Comparison of ENCODE assay signal across 9 cellular contexts in the genomic region with DNA sequence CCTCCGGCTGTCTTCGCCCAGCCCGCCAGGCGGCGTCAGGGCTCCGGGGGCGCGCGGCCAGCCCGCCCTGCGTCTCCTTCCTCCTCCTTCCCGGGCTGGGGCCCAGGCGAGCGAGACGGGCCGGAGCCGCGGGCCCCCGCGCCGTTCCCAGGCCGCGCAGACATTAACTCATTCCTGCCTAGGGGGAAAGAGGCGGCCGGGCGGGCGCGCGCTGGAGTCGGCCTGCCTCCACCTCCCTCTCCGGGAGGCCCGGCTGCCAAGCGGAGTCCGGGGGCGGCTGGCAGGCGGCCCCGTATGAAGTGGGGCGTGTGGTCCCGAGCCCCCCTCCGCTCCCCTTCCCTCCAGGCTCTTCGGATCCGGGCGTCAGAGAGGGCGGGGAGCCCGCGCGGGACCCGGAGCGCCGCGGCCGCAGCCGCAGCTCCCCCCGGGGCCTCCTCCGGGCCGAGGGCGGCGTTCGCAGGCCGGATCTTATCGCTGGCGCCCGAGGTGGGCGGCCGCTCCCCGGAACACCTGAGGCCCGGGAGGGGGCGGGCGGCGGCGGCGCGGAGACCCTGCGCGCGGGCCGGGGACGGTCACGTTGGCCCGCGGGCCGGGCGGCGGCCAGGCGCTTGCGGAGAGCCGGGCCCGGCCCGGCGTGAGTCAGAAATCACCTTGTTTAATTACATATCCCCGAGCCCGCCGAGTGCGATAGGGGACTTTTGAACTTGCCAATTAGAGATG. TPM values are rescaled to one million over a fixed set of nuclear protein-coding genes. Genes with fewer than 3 reads are reported as not detected.
DNase-seq lines count a peak whose midpoint lies in the region; ATAC-seq and TF ChIP-seq lines count a peak whose summit lies in the region.
"Had no signal": no experiment of that assay in that cellular context is flagged by ENCODE, and none has a peak within 500 bp of the region (broad histone marks: within the 10 kb centered on the region; RNA-seq: fewer than 3 reads in every experiment).

No MANE protein-coding gene starts in this region.

- DNase-seq in AML-193 (lab: John Stamatoyannopoulos, UW) (peak; percentile 74 to 80), NCI-H2227 (lab: John Stamatoyannopoulos, UW; ENCODE audit: unreplicated experiment) (peak; percentile 88), cortex of kidney (lab: John Stamatoyannopoulos, UW) (peak; percentile 23)
- peak; percentile 85 for DNase-seq in activated CD4-positive, alpha-beta T cell treated with anti-CD3 and anti-CD28 coated beads, Interleukin-2, amount 10 ng/mL, durations not matched to agents 7 days and 5 days
- DNase-seq in stimulated activated CD4-positive, alpha-beta T cell treated with anti-CD3 and anti-CD28 coated beads, Interleukin-4, amount 100 ng/mL, for 24 hours, result peak; percentile 84

- peak; percentile 73 to 79 for TF ChIP-seq RAD21 in liver (IDR thresholded peaks at IDR 0.05)

- peak; percentile 77 for TF ChIP-seq CTCF in liver (IDR thresholded peaks at IDR 0.05; ENCODE audit: low read depth, low read length, missing input control)

- H3K36me3 Mint-ChIP-seq in activated CD4-positive, alpha-beta T cell treated with anti-CD3 and anti-CD28 coated beads, Interleukin-2, amount 10 ng/mL, durations not matched to agents 7 days and 5 days (ENCODE audit: low read depth), result no peaks in the 10 kb centered on the region

- ATAC-seq in GM18909 (IDR thresholded peaks at IDR 0.05; ENCODE audit: poor library complexity, unreplicated experiment) (peak; percentile 86), HG03139 (IDR thresholded peaks at IDR 0.05; ENCODE audit: unreplicated experiment) (peak; percentile 81)

- peaks cover 0 to 11% (median 6%) of the 10 kb centered on the region in 4 donors for H3K4me1 ChIP-seq in liver (ENCODE audit: control insufficient read depth in 4 of 4, insufficient read depth in 4 of 4, low read length in 3 of 4)

- peak overlapping the region; percentile 97 for H3K27ac Mint-ChIP-seq in activated CD4-positive, alpha-beta T cell treated with anti-CD3 and anti-CD28 coated beads, Interleukin-2, amount 10 ng/mL, durations not matched to agents 7 days and 5 days

- H3K4me1 Mint-ChIP-seq in activated CD4-positive, alpha-beta T cell treated with anti-CD3 and anti-CD28 coated beads, Interleukin-2, amount 10 ng/mL, durations not matched to agents 7 days and 5 days, result peaks cover 16% of the 10 kb centered on the region

- no peaks in the 10 kb centered on the region for H3K9me3 Mint-ChIP-seq in activated CD4-positive, alpha-beta T cell treated with anti-CD3 and anti-CD28 coated beads, Interleukin-2, amount 10 ng/mL, durations not matched to agents 7 days and 5 days

- H3K27me3 ChIP-seq in liver (ENCODE audit: control insufficient read depth in 4 of 4, insufficient read depth in 4 of 4, low read length in 3 of 4), result no peaks in the 10 kb centered on the region

- peak overlapping the region; percentile 49 to 89 (median 71) for H3K4me3 ChIP-seq in liver (ENCODE audit: low read depth in 1 of 3, low read length in 3 of 3)

- H3K4me3 Mint-ChIP-seq in activated CD4-positive, alpha-beta T cell treated with anti-CD3 and anti-CD28 coated beads, Interleukin-2, amount 10 ng/mL, durations not matched to agents 7 days and 5 days, result peak overlapping the region; percentile 77

- WGBS in liver, result under 1% methylated on average over 94 of the region's 94 CpGs

- H3K36me3 ChIP-seq in liver (ENCODE audit: control insufficient read depth in 4 of 4, insufficient read depth in 3 of 4, low read depth in 1 of 4, low read length in 3 of 4), result no peaks in the 10 kb centered on the region

- peak overlapping the region; percentile 56 to 58 for H3K9ac ChIP-seq in liver (ENCODE audit: low read depth in 1 of 2, low read length in 2 of 2)

- H3K27ac ChIP-seq in liver (ENCODE audit: low read depth in 1 of 2, low read length in 2 of 2), result peak overlapping the region; percentile 66 to 72

- CTCF ChIA-PET in activated CD4-positive, alpha-beta T cell treated with anti-CD3 and anti-CD28 coated beads, Interleukin-2, amount 10 ng/mL, durations not matched to agents 7 days and 5 days (lab: Charles Lee), result no interaction called here

- POLR2A ChIA-PET in activated CD4-positive, alpha-beta T cell treated with anti-CD3 and anti-CD28 coated beads, Interleukin-2, amount 10 ng/mL, durations not matched to agents 7 days and 5 days (lab: Charles Lee), result interaction anchor here (0.6 kb wide), 1 partner anchor 207 kb away, joined by 10 read pairs; no protein-coding TSS in a partner anchor

- no peaks in the 10 kb centered on the region for H3K27me3 Mint-ChIP-seq in activated CD4-positive, alpha-beta T cell treated with anti-CD3 and anti-CD28 coated beads, Interleukin-2, amount 10 ng/mL, durations not matched to agents 7 days and 5 days

- no peaks in the 10 kb centered on the region for H3K9me3 ChIP-seq in liver (ENCODE audit: control insufficient read depth in 4 of 4, low read length in 3 of 4)

TF ChIP-seq in liver, 16 proteins besides CTCF, POLR2A, EP300 and RAD21:
- TF ChIP-seq SP1 (IDR thresholded peaks at IDR 0.05) (no peak), EGR1 (IDR thresholded peaks at IDR 0.05; ENCODE audit: low read depth in 2 of 2) (no peak), FOXA2 (IDR thresholded peaks at IDR 0.05) (no peak), HNF4G (IDR thresholded peaks at IDR 0.05) (no peak), TAF1 (conservative IDR thresholded peaks at IDR 0.05) (no peak), YY1 (IDR thresholded peaks at IDR 0.05) (no peak), HNF4A (conservative IDR thresholded peaks at IDR 0.05) (no peak)
- TF ChIP-seq, protein P1, sequence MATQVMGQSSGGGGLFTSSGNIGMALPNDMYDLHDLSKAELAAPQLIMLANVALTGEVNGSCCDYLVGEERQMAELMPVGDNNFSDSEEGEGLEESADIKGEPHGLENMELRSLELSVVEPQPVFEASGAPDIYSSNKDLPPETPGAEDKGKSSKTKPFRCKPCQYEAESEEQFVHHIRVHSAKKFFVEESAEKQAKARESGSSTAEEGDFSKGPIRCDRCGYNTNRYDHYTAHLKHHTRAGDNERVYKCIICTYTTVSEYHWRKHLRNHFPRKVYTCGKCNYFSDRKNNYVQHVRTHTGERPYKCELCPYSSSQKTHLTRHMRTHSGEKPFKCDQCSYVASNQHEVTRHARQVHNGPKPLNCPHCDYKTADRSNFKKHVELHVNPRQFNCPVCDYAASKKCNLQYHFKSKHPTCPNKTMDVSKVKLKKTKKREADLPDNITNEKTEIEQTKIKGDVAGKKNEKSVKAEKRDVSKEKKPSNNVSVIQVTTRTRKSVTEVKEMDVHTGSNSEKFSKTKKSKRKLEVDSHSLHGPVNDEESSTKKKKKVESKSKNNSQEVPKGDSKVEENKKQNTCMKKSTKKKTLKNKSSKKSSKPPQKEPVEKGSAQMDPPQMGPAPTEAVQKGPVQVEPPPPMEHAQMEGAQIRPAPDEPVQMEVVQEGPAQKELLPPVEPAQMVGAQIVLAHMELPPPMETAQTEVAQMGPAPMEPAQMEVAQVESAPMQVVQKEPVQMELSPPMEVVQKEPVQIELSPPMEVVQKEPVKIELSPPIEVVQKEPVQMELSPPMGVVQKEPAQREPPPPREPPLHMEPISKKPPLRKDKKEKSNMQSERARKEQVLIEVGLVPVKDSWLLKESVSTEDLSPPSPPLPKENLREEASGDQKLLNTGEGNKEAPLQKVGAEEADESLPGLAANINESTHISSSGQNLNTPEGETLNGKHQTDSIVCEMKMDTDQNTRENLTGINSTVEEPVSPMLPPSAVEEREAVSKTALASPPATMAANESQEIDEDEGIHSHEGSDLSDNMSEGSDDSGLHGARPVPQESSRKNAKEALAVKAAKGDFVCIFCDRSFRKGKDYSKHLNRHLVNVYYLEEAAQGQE (IDR thresholded peaks at IDR 0.05), result no peak
- TF ChIP-seq, protein P2, sequence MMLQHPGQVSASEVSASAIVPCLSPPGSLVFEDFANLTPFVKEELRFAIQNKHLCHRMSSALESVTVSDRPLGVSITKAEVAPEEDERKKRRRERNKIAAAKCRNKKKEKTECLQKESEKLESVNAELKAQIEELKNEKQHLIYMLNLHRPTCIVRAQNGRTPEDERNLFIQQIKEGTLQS (IDR thresholded peaks at IDR 0.05), result no peak
- TF ChIP-seq, protein P3, sequence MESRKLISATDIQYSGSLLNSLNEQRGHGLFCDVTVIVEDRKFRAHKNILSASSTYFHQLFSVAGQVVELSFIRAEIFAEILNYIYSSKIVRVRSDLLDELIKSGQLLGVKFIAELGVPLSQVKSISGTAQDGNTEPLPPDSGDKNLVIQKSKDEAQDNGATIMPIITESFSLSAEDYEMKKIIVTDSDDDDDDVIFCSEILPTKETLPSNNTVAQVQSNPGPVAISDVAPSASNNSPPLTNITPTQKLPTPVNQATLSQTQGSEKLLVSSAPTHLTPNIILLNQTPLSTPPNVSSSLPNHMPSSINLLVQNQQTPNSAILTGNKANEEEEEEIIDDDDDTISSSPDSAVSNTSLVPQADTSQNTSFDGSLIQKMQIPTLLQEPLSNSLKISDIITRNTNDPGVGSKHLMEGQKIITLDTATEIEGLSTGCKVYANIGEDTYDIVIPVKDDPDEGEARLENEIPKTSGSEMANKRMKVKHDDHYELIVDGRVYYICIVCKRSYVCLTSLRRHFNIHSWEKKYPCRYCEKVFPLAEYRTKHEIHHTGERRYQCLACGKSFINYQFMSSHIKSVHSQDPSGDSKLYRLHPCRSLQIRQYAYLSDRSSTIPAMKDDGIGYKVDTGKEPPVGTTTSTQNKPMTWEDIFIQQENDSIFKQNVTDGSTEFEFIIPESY (IDR thresholded peaks at IDR 0.05), result no peak

RNA-seq across cellular contexts. Expression of a gene that starts 43.1 kb away (rescaled TPM):
- under 1 TPM; 0.05 to 0.10 TPM for total RNA-seq in activated CD4-positive, alpha-beta T cell treated with anti-CD3 and anti-CD28 coated beads, Interleukin-2, amount 10 ng/mL, durations not matched to agents 7 days and 5 days
- total RNA-seq in liver, result under 1 TPM; 0.09 to 0.42 TPM
- under 1 TPM in 1 of 2 donors, not detected in 1; 0.15 TPM for polyA plus RNA-seq in liver

RNA-seq across cellular contexts. Expression of a gene that starts 45.0 kb away (rescaled TPM):
- 10 to 100 TPM in 1 of 2 experiments, 1 to 10 TPM in 1; 8.9 to 11.7 TPM for total RNA-seq in activated CD4-positive, alpha-beta T cell treated with anti-CD3 and anti-CD28 coated beads, Interleukin-2, amount 10 ng/mL, durations not matched to agents 7 days and 5 days
- total RNA-seq in liver, result 10 to 100 TPM; 12.1 to 16.0 TPM
- polyA plus RNA-seq in liver, result 1 to 10 TPM; 2.2 to 5.7 TPM

RNA-seq across cellular contexts. Expression of a gene that starts 57.0 kb away (rescaled TPM):
- total RNA-seq in activated CD4-positive, alpha-beta T cell treated with anti-CD3 and anti-CD28 coated beads, Interleukin-2, amount 10 ng/mL, durations not matched to agents 7 days and 5 days, result not detected
- total RNA-seq in liver, result not detected
- polyA plus RNA-seq in liver, result not detected
- total RNA-seq: activated CD8-positive, alpha-beta memory T cell treated with anti-CD3 and anti-CD28 coated beads for 36 hours had no signal

Comparison
In these comparisons a context has a peak if more than half of its experiments do, and no peak if none do; other contexts are left out.
1. Peak in every context shown above with its lines: DNase-seq, ATAC-seq, H3K4me3 ChIP-seq and H3K27ac ChIP-seq.
2. DNase-seq: peak in every context shown above with its lines; median percentile 88 in NCI-H2227; 85 in activated CD4-positive, alpha-beta T cell treated with anti-CD3 and anti-CD28 coated beads, Interleukin-2, amount 10 ng/mL, durations not matched to agents 7 days and 5 days; 84 in stimulated activated CD4-positive, alpha-beta T cell treated with anti-CD3 and anti-CD28 coated beads, Interleukin-4, amount 100 ng/mL, for 24 hours; 77 in AML-193; 23 in cortex of kidney.